ENCODE assay signal across 8 cellular contexts in the genomic region with DNA sequence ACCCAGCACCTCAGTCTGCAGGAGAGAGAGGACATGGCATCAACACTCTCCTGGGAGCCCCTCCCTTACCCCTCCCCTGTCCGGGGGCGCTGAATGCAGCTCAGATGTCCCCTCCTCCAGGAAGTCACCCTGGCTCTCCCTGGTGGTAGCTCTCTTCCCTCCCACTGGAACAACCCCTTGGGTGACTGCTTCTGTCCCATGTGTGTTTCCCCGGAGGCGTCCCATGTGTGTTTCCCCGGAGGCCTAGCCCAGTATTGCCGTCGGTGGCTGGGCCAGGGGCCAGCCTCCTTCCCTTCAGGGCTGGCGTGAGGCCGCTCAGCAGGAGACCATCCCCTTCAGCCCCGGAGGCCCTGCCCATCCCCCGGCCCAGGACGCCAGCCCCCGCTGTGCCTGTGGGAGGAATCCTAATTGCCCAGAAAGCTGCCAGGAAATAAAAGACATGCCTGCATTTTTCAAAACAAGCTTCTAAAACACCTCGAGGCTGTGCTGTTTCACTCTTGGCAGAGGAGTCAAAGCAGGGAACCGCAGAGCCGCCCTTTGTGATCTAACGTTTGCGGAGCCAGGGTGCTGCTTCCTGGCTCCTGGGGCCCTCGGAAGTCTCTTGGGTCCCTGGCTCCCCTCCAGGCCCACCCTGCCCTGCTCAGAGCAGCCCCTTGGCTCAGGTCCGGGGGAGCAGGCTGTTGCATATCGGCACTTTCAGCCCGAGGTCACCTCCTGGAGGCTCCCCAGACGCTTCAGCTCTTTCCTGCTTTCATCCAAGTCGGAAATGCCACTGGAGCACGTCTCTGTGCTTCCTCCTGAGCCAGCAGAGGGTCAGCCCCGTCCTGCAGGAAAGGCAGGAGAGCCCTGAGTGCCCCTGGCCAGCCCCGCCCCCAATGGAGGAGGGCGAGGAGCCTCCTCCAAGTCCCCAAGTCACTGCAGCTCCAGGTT. TPM values are rescaled to one million over a fixed set of nuclear protein-coding genes. Genes with fewer than 3 reads are reported as not detected.
DNase-seq lines count a peak whose midpoint lies in the region; ATAC-seq and TF ChIP-seq lines count a peak whose summit lies in the region.

No MANE protein-coding gene starts in this region.

- no peaks in the 10 kb centered on the region for H3K9me3 ChIP-seq in CD8-positive, alpha-beta memory T cell (ENCODE audit: low read length)
- H3K9me3 ChIP-seq in heart right ventricle, result peaks cover 0 to 16% (median 10%) of the 10 kb centered on the region in 11 donors

- CTCF ChIA-PET in CD8-positive, alpha-beta memory T cell (lab: Charles Lee), result no interaction called here

- H3K27me3 ChIP-seq in CD8-positive, alpha-beta memory T cell (ENCODE audit: insufficient read depth, low read length, poor library complexity, severe bottlenecking), result no peaks in the 10 kb centered on the region
- no peaks in the 10 kb centered on the region for H3K27me3 ChIP-seq in heart right ventricle

- H3K9me3 Mint-ChIP-seq in CD8-positive, alpha-beta memory T cell, result peaks cover 9 to 13% (median 10%) of the 10 kb centered on the region in 5 donors

- H3K4me3 Mint-ChIP-seq in CD8-positive, alpha-beta memory T cell, result peak overlapping the region in 6 of 7 donors; percentile 36 to 73 (median 50)

- peak overlapping the region in 4 of 8 donors; percentile 38 to 81 (median 48) for H3K27ac Mint-ChIP-seq in CD8-positive, alpha-beta memory T cell

- POLR2A ChIA-PET in CD8-positive, alpha-beta memory T cell (lab: Charles Lee), result no interaction called here

- H3K36me3 Mint-ChIP-seq in CD8-positive, alpha-beta memory T cell, result no peaks in the 10 kb centered on the region

- H3K4me1 ChIP-seq in CD8-positive, alpha-beta memory T cell (ENCODE audit: insufficient read depth, low read length), result peaks cover 25% of the 10 kb centered on the region
- peaks cover 3 to 23% (median 14%) of the 10 kb centered on the region in 9 donors for H3K4me1 ChIP-seq in heart right ventricle

- peak overlapping the region; percentile 9 for H3K4me3 ChIP-seq in CD8-positive, alpha-beta memory T cell (ENCODE audit: low read length)
- peak overlapping the region in 9 of 10 donors; percentile 8 to 49 (median 25) for H3K4me3 ChIP-seq in heart right ventricle

- WGBS in heart right ventricle, 2 donors, result 11 to 12% methylated on average over 28 of the region's 28 CpGs

- no peak for TF ChIP-seq CTCF in heart right ventricle (IDR thresholded peaks at IDR 0.05)

- intact Hi-C loops in heart right ventricle (cut with DNase I), result no loop called here

- H3K4me1 Mint-ChIP-seq in CD8-positive, alpha-beta memory T cell, result peaks cover 3 to 21% (median 4%) of the 10 kb centered on the region in 3 donors

- peak; percentile 34 to 76 (median 65) for ATAC-seq in heart right ventricle
- ATAC-seq in HG03095 (IDR thresholded peaks at IDR 0.05; ENCODE audit: unreplicated experiment), result no peak

- peaks cover 9 to 19% of the 10 kb centered on the region in 2 donors for H3K27me3 Mint-ChIP-seq in CD8-positive, alpha-beta memory T cell

- peak in 2 of 5 donors; percentile 27 to 81 for DNase-seq in CD8-positive, alpha-beta memory T cell
- peak; percentile 87 for DNase-seq in NCI-H226
- peak; percentile 63 for DNase-seq in amniotic epithelial cell (ENCODE audit: low read depth)
- no peak for DNase-seq in heart right ventricle
- DNase-seq in pons (ENCODE audit: low spot score), result peak; percentile 20
- no peak for DNase-seq in cortex of kidney (lab: John Stamatoyannopoulos, UW)
- no peak for DNase-seq in middle frontal gyrus (ENCODE audit: extremely low spot score, low spot score)

- no peaks in the 10 kb centered on the region for H3K36me3 ChIP-seq in CD8-positive, alpha-beta memory T cell (ENCODE audit: insufficient read depth, low read length)
- H3K36me3 ChIP-seq in heart right ventricle, result no peaks in the 10 kb centered on the region

- no peak overlapping the region for H3K27ac ChIP-seq in CD8-positive, alpha-beta memory T cell (ENCODE audit: low read depth, low read length)
- peak overlapping the region in 9 of 10 donors; percentile 10 to 75 (median 56) for H3K27ac ChIP-seq in heart right ventricle

RNA-seq across cellular contexts. Expression of a gene that starts 11.4 kb away (rescaled TPM):
- total RNA-seq in CD8-positive, alpha-beta memory T cell, result 1 to 10 TPM; 1.8 to 3.5 TPM
- 0.90 TPM for polyA plus RNA-seq in CD8-positive, alpha-beta memory T cell
- total RNA-seq in heart right ventricle, result 10 to 100 TPM in 1 of 10 donors, 1 to 10 TPM in 9; 3.9 to 12.7 (median 6.3) TPM
- 1 to 10 TPM; 4.2 to 6.9 TPM for polyA plus RNA-seq in heart right ventricle

Comparison
In these comparisons a context has a peak if more than half of its experiments do, and no peak if none do; other contexts are left out.
1. DNase-seq: peak in NCI-H226 (single experiment), amniotic epithelial cell (single experiment) and pons (single experiment); none in heart right ventricle (0 of 2), cortex of kidney (single experiment) and middle frontal gyrus (single experiment).